18 cellular contexts compared by ENCODE assay signal in genomic region chr3:55604414-55604813, GRCh38.
"Had no signal": no experiment of that assay in that cellular context is flagged by ENCODE, and none has a peak within 500 bp of the region (broad histone marks: within the 10 kb centered on the region; RNA-seq: fewer than 3 reads in every experiment).

No MANE protein-coding gene starts in this region.

- H3K9me3 ChIP-seq: gastroesophageal sphincter, right atrium auricular region, testis, upper lobe of right lung had no signal

- H3K27ac ChIP-seq: cardiac muscle cell, gastroesophageal sphincter, hepatocyte, right atrium auricular region, skin epidermis, testis, upper lobe of right lung, VCaP had no signal

- FAIRE-seq: colon, endothelial cell of umbilical vein had no signal

- H3K4me2 ChIP-seq: hepatocyte had no signal

- H2AFZ ChIP-seq: hepatocyte had no signal

- H3K36me3 ChIP-seq: cardiac muscle cell, gastroesophageal sphincter, right atrium auricular region, upper lobe of right lung had no signal

- H3K4me3 ChIP-seq: cardiac muscle cell, gastroesophageal sphincter, hepatocyte, right atrium auricular region, skin epidermis, testis, upper lobe of right lung had no signal

- DNase-seq: activated CD4-positive, alpha-beta T cell treated with anti-CD3 and anti-CD28 coated beads, Interleukin-2, amount 10 ng/mL, durations not matched to agents 24 days and 14 days; activated naive CD4-positive, alpha-beta T cell; aorta; kidney glomerular epithelial cell; naive thymus-derived CD8-positive, alpha-beta T cell; stimulated activated CD4-positive, alpha-beta T cell treated with anti-CD3 and anti-CD28 coated beads, Interleukin-4, amount 100 ng/mL, for 4 hours; stimulated activated naive CD8-positive, alpha-beta T cell treated with anti-CD3 and anti-CD28 coated beads, Interleukin-15, amount 100 ng/mL, for 72 hours; T-helper 9 cell; testis; upper lobe of right lung had no signal

- H3K4me1 ChIP-seq: gastroesophageal sphincter, right atrium auricular region, testis, upper lobe of right lung had no signal

- H3K79me2 ChIP-seq: hepatocyte had no signal

- ATAC-seq: gastroesophageal sphincter; naive thymus-derived CD8-positive, alpha-beta T cell; stimulated activated naive CD8-positive, alpha-beta T cell treated with anti-CD3 and anti-CD28 coated beads, Interleukin-15, amount 100 ng/mL, for 72 hours; upper lobe of right lung had no signal

- H3K27me3 ChIP-seq: cardiac muscle cell, gastroesophageal sphincter, hepatocyte, right atrium auricular region, testis, upper lobe of right lung had no signal
